9 cellular contexts compared by ENCODE assay signal in genomic region chr4:118351851-118352827, GRCh38. TPM values are rescaled to one million over a fixed set of nuclear protein-coding genes. Genes with fewer than 3 reads are reported as not detected.
A peak's percentile ranks its signal among the peaks of the same experiment; 100 is the strongest.
DNase-seq lines count a peak whose midpoint lies in the region; ATAC-seq, FAIRE-seq and TF ChIP-seq lines count a peak whose summit lies in the region.
"Had no signal": no experiment of that assay in that cellular context is flagged by ENCODE, and none has a peak within 500 bp of the region (broad histone marks: within the 10 kb centered on the region; RNA-seq: fewer than 3 reads in every experiment).

No MANE protein-coding gene starts in this region.

- in situ Hi-C loops in HepG2 (cut with HindIII; ENCODE audit: extremely low pct_ligation_motif_present, low pct_unique_long_range_greater_than_20kb) = no loop called here

- TF ChIP-seq CTCF in A673 (conservative IDR thresholded peaks at IDR 0.05; ENCODE audit: low read depth, low read length) = no peak
- no peak for TF ChIP-seq CTCF in chondrocyte (IDR thresholded peaks at IDR 0.05)
- TF ChIP-seq CTCF in HepG2 (CRISPR knock-in tag; IDR thresholded peaks at IDR 0.05) = no peak
- TF ChIP-seq CTCF in thyroid gland (IDR thresholded peaks at IDR 0.05) = no peak

- H3K4me3 ChIP-seq in A673 (ENCODE audit: low read depth, low read length, poor library complexity, severe bottlenecking) (peak overlapping the region; percentile 53), HepG2 (replicated peaks in 1 of 3; ENCODE audit: insufficient read depth in 1 of 3, low read depth in 2 of 3, low read length in 3 of 3) (peak overlapping the region in 2 of 3 experiments; percentile 39 to 69; a peak in 3 of 6 replicates), thyroid gland (replicated peaks in 1 of 3) (peak overlapping the region in 1 of 3 donors; percentile 52)

- H3K4me1 Mint-ChIP-seq in chondrocyte (ENCODE audit: low read depth) = peaks cover 34% of the 10 kb centered on the region

- H3K27me3 ChIP-seq in A673 (replicated peaks; ENCODE audit: insufficient read depth, low read depth, low read length, poor library complexity) (peaks cover 24% of the 10 kb centered on the region), HepG2 (ENCODE audit: control insufficient read depth in 1 of 2, insufficient read depth in 2 of 2, low read length in 2 of 2) (peaks cover 3 to 37% of the 10 kb centered on the region in 2 experiments; a peak in 3 of 5 replicates), thyroid gland (no peaks in the 10 kb centered on the region)

- no peaks in the 10 kb centered on the region for H4K20me1 ChIP-seq in HepG2 (ENCODE audit: insufficient read depth, low read length)

- BruUV-seq in A673 (replicated peaks; lab: Mats Ljungman, UMichigan) = no TSS peak
- BruUV-seq in HepG2 (replicated peaks; lab: Mats Ljungman, UMichigan) = no TSS peak

- whole genome bisulfite sequencing in HepG2 (ENCODE audit: low lambda C conversion rate) = 41% methylated on average over 44 of the region's 82 CpGs
- 10 to 30% methylated on average over 10 to 27 of the region's 82 CpGs for WGBS in thyroid gland, 2 donors

- H3K79me2 ChIP-seq in HepG2 (ENCODE audit: insufficient read depth, low read length) = no peaks in the 10 kb centered on the region

- TF ChIP-seq POLR2A in HepG2 (IDR thresholded peaks at IDR 0.05; ENCODE audit: insufficient read depth in 1 of 2, low read depth in 2 of 2, low read length in 2 of 2) = no peak
- no peak for TF ChIP-seq POLR2A in thyroid gland (IDR thresholded peaks at IDR 0.05)

- H3K36me3 ChIP-seq in A673 (ENCODE audit: insufficient read depth, low read length, poor library complexity, severe bottlenecking) (no peaks in the 10 kb centered on the region), HepG2 (replicated peaks in 1 of 2; ENCODE audit: control insufficient read depth in 1 of 2, insufficient read depth in 2 of 2, low read length in 2 of 2) (no peaks in the 10 kb centered on the region), thyroid gland (no peaks in the 10 kb centered on the region)

- H3K4me3 Mint-ChIP-seq in chondrocyte (ENCODE audit: unreplicated experiment) = peak overlapping the region; percentile 69

- peak overlapping the region; percentile 41 for H3K27ac Mint-ChIP-seq in chondrocyte (ENCODE audit: unreplicated experiment)

- no peak overlapping the region for H3K27ac ChIP-seq in A673 (ENCODE audit: low read depth, low read length, poor library complexity, severe bottlenecking)
- no peak overlapping the region for H3K27ac ChIP-seq in HepG2 (ENCODE audit: extremely low read length, insufficient read depth, low read length)
- no peak overlapping the region for H3K27ac ChIP-seq in thyroid gland

- peaks cover 8% of the 10 kb centered on the region for H3K27me3 Mint-ChIP-seq in chondrocyte (ENCODE audit: low read depth)

- intact Hi-C loops in A673 (cut with micrococcal nuclease; ENCODE audit: unreplicated experiment) (loop anchor here (5.0 kb wide), 1 partner anchor 70 kb away; no protein-coding TSS in a partner anchor), HepG2 (cut with micrococcal nuclease; ENCODE audit: unreplicated experiment) (no loop called here), thyroid gland (cut with DNase I) (no loop called here)

- CTCF ChIA-PET in A673 (lab: Charles Lee) (interaction anchor here (0.6 kb wide), 2 partner anchors 31 to 35 kb away, joined by 3 to 4 read pairs; no protein-coding TSS in a partner anchor), HepG2 (lab: Yijun Ruan, JAX; ENCODE audit: low intra/inter-chr PET ratio, low total read pairs) (interaction anchor here (0.7 kb wide), 1 partner anchor 72 kb away, joined by 3 read pairs; no protein-coding TSS in a partner anchor)

- no peak overlapping the region for H3K9ac ChIP-seq in HepG2 (ENCODE audit: insufficient read depth, low read depth, low read length)

- no peaks in the 10 kb centered on the region for H3K9me3 Mint-ChIP-seq in chondrocyte (ENCODE audit: low read depth)

- H3K9me3 ChIP-seq in A673 (ENCODE audit: low read depth, low read length, poor library complexity, severe bottlenecking) = no peaks in the 10 kb centered on the region
- H3K9me3 ChIP-seq in HepG2 (ENCODE audit: low read length) = no peaks in the 10 kb centered on the region
- no peaks in the 10 kb centered on the region for H3K9me3 ChIP-seq in thyroid gland

- ATAC-seq in GM18858 (IDR thresholded peaks at IDR 0.05; ENCODE audit: unreplicated experiment) = peak; percentile 10
- peak; percentile 8 for ATAC-seq in HG03025 (IDR thresholded peaks at IDR 0.05; ENCODE audit: low FRiP score, unreplicated experiment)
- ATAC-seq in HepG2 = peak; percentile 37

- H2AFZ ChIP-seq in HepG2 (ENCODE audit: low read length) = no peak overlapping the region

- POLR2A ChIA-PET in A673 (lab: Charles Lee; ENCODE audit: low non-redundant PET) (interaction anchor here (0.7 kb wide), 2 partner anchors 9 to 1759 kb away, joined by 7 to 10 read pairs; no protein-coding TSS in a partner anchor), HepG2 (lab: Yijun Ruan, JAX) (no interaction called here)

- peak overlapping the region; percentile 45; the same call in 1 of the 2 replicates for H3K4me2 ChIP-seq in HepG2 (ENCODE audit: low read depth, low read length)

- TF ChIP-seq RAD21 in HepG2 (CRISPR knock-in tag; IDR thresholded peaks at IDR 0.05) = no peak

- no peak for TF ChIP-seq EP300 in HepG2 (IDR thresholded peaks at IDR 0.05; ENCODE audit: low read depth in 2 of 2, low read length in 2 of 2)
- TF ChIP-seq EP300 in HepG2 (CRISPR knock-in tag; IDR thresholded peaks at IDR 0.05; ENCODE audit: borderline replicate concordance) = no peak

- no peak for FAIRE-seq in HepG2 (lab: Jason Lieb, UNC)
- FAIRE-seq in RCC 7860 (lab: Jason Lieb, UNC) = no peak
- FAIRE-seq: GM18507 had no signal

- no peaks in the 10 kb centered on the region for H3K4me1 ChIP-seq in A673 (ENCODE audit: insufficient read depth, low read length, poor library complexity, severe bottlenecking)
- H3K4me1 ChIP-seq in HepG2 (ENCODE audit: insufficient read depth, low read length) = peaks cover 7% of the 10 kb centered on the region; the same call in 1 of the 2 replicates
- peaks cover 5 to 18% of the 10 kb centered on the region in 2 donors for H3K4me1 ChIP-seq in thyroid gland

- no peaks in the 10 kb centered on the region for H3K36me3 Mint-ChIP-seq in chondrocyte (ENCODE audit: low read depth)

- DNase-seq in A673 (ENCODE audit: low spot score) (peak; percentile 25), NOMO-1 treated with DMSO at 0.1 percent for 48 hours (lab: John Stamatoyannopoulos, UW; ENCODE audit: unreplicated experiment) (peak; percentile 47), chondrocyte (ENCODE audit: low spot score) (peak; percentile 91), HepG2 (ENCODE audit: low spot score) (peak; percentile 4), thyroid gland (peak; percentile 29 to 51), RCC 7860 (ENCODE audit: low spot score) (no peak)

TF ChIP-seq in HepG2, 621 proteins besides CTCF, POLR2A, EP300 and RAD21 (continues in another document):
- no peak for TF ChIP-seq ZBTB43 (CRISPR knock-in tag; conservative IDR thresholded peaks at IDR 0.05)
- no peak for TF ChIP-seq ZNF101 (CRISPR knock-in tag; IDR thresholded peaks at IDR 0.05; ENCODE audit: borderline replicate concordance, low read depth)
- TF ChIP-seq ZMAT3 (CRISPR knock-in tag; conservative IDR thresholded peaks at IDR 0.05) = no peak
- no peak for TF ChIP-seq RCOR2 (CRISPR knock-in tag; IDR thresholded peaks at IDR 0.05)
- no peak for TF ChIP-seq NBN (conservative IDR thresholded peaks at IDR 0.05)
- no peak for TF ChIP-seq EHMT2 (IDR thresholded peaks at IDR 0.05; ENCODE audit: borderline replicate concordance, low read depth, low read length)

RNA-seq across cellular contexts. Expression of gene PRSS12, which starts 0.7 kb away (rescaled TPM):
- total RNA-seq in A673 (2021) = 3.1 and 4.7 TPM in 2 replicates
- total RNA-seq in chondrocyte = 8.9 to 15.3 TPM (median 15.1 TPM) in 3 replicates
- total RNA-seq in HepG2 (2016; rRNA removed; fragmentation: Illumina TruSeq; extraction: Trizol) = 0.02 and 0.08 TPM in 2 replicates
- not detected in 2 replicates for total RNA-seq in HepG2 (2016; cell fraction: cytosol; rRNA removed; fragmentation: Illumina TruSeq; extraction: Trizol; ENCODE audit: low read depth)
- total RNA-seq in HepG2 (2016; cell fraction: insoluble cytoplasmic fraction; rRNA removed; fragmentation: Illumina TruSeq; extraction: Trizol) = 0.04 TPM in 1 of 2 replicates, not detected in the other
- not detected in 2 replicates for total RNA-seq in HepG2 (2016; cell fraction: membrane; rRNA removed; fragmentation: Illumina TruSeq; extraction: Trizol)
- not detected in 2 replicates for total RNA-seq in HepG2 (2016; cell fraction: nucleus; rRNA removed; fragmentation: Illumina TruSeq; extraction: Trizol)
- 0.03 TPM in 1 of 2 replicates, not detected in the other for polyA plus RNA-seq in HepG2 (2011; rRNA removed)
- polyA plus RNA-seq in HepG2 (2011; cell fraction: cytosol; rRNA removed) = 0.01 TPM in 1 of 2 replicates, not detected in the other
- not detected in 2 replicates for polyA plus RNA-seq in HepG2 (2011; cell fraction: nucleus; rRNA removed)
- 0.03 and 0.15 TPM in 2 replicates for polyA plus RNA-seq in HepG2 (2012)
- polyA plus RNA-seq in HepG2 (2016; cell fraction: cytosol; fragmentation: Illumina TruSeq; extraction: Trizol; ENCODE audit: low read depth) = not detected in 2 replicates
- not detected in 2 replicates for polyA plus RNA-seq in HepG2 (2016; cell fraction: insoluble cytoplasmic fraction; fragmentation: Illumina TruSeq; extraction: Trizol; ENCODE audit: low read depth)
- not detected in 2 replicates for polyA plus RNA-seq in HepG2 (2016; cell fraction: membrane; fragmentation: Illumina TruSeq; extraction: Trizol; ENCODE audit: low read depth)
- not detected in 2 replicates for polyA plus RNA-seq in HepG2 (2016; cell fraction: nucleus; fragmentation: Illumina TruSeq; extraction: Trizol; ENCODE audit: insufficient read depth, low read depth)
- 1.6 TPM in 1 of 2 replicates, not detected in the other for polyA minus RNA-seq in HepG2 (2011; rRNA and poly(A)+ RNA removed; ENCODE audit: low replicate concordance)
- polyA minus RNA-seq in HepG2 (2011; cell fraction: cytosol; rRNA and poly(A)+ RNA removed) = not detected in 2 replicates
- not detected in 2 replicates for polyA minus RNA-seq in HepG2 (2011; cell fraction: nucleus; rRNA and poly(A)+ RNA removed)
- total RNA-seq in thyroid gland = under 1 TPM; 0.21 to 0.67 (median 0.45) TPM
